In genomic region chr5:78260771-78261170, GRCh38 we compare ENCODE assay signal across 23 cellular contexts.
"Had no signal": no experiment of that assay in that cellular context is flagged by ENCODE, and none has a peak within 500 bp of the region (broad histone marks: within the 10 kb centered on the region; RNA-seq: fewer than 3 reads in every experiment).

No MANE protein-coding gene starts in this region.

- H3K4me3 ChIP-seq: adrenal gland, ascending aorta, esophagus squamous epithelium, gastrocnemius medialis, right atrium auricular region, spleen, tibial nerve had no signal

- H3K9me3 Mint-ChIP-seq: endodermal cell, natural killer cell had no signal

- H3K4me1 ChIP-seq: adrenal gland, ascending aorta, esophagus squamous epithelium, gastrocnemius medialis, right atrium auricular region, spleen, tibial nerve had no signal

- H3K27ac Mint-ChIP-seq: activated CD4-positive, alpha-beta T cell treated with anti-CD3 and anti-CD28 coated beads for 36 hours; activated naive CD8-positive, alpha-beta T cell treated with anti-CD3 and anti-CD28 coated beads for 36 hours; dendritic cell treated with granulocyte-macrophage colony-stimulating factor and Interleukin-4, amounts not matched to agents 40 ng/mL and 50 ng/mL, for 4 days; endodermal cell; natural killer cell had no signal

- H3K9me3 ChIP-seq: esophagus squamous epithelium, gastrocnemius medialis, right atrium auricular region had no signal

- H3K27ac ChIP-seq: adrenal gland, ascending aorta, brain microvascular endothelial cell, esophagus squamous epithelium, gastrocnemius medialis, right atrium auricular region, spleen, tibial nerve had no signal

- H3K4me3 Mint-ChIP-seq: activated CD4-positive, alpha-beta T cell treated with anti-CD3 and anti-CD28 coated beads for 36 hours; activated naive CD8-positive, alpha-beta T cell treated with anti-CD3 and anti-CD28 coated beads for 36 hours; dendritic cell treated with granulocyte-macrophage colony-stimulating factor and Interleukin-4, amounts not matched to agents 40 ng/mL and 50 ng/mL, for 4 days; endodermal cell; natural killer cell had no signal

- ATAC-seq: activated CD4-positive, alpha-beta T cell treated with anti-CD3 and anti-CD28 coated beads for 36 hours; gastrocnemius medialis; left cardiac atrium; left ventricle myocardium superior; natural killer cell had no signal

- H3K27me3 ChIP-seq: adrenal gland, ascending aorta, brain microvascular endothelial cell, esophagus squamous epithelium, gastrocnemius medialis, right atrium auricular region, spleen, tibial nerve had no signal

- H3K4me1 Mint-ChIP-seq: endodermal cell had no signal

- H3K36me3 Mint-ChIP-seq: natural killer cell had no signal

- DNase-seq: activated CD4-positive, alpha-beta T cell treated with anti-CD3 and anti-CD28 coated beads for 36 hours; activated CD4-positive, alpha-beta T cell treated with anti-CD3 and anti-CD28 coated beads, Interleukin-2, amount 50 U/mL, for 4 hours; activated CD4-positive, CD25-positive, alpha-beta regulatory T cell; activated effector memory CD4-positive, alpha-beta T cell treated with Interleukin-2 at 50 U/mL for 16 hours; activated naive CD4-positive, alpha-beta T cell treated with Interleukin-2 at 50 U/mL for 16 hours; activated naive CD8-positive, alpha-beta T cell treated with anti-CD3 and anti-CD28 coated beads for 36 hours; adrenal gland; brain microvascular endothelial cell; central memory CD4-positive, alpha-beta T cell; endodermal cell; esophagus squamous epithelium; gastrocnemius medialis; glutamatergic neuron; islet precursor cell; left cardiac atrium; left ventricle myocardium superior; natural killer cell; spleen; stimulated activated naive CD4-positive, alpha-beta T cell had no signal

- H3K27me3 Mint-ChIP-seq: activated CD4-positive, alpha-beta T cell treated with anti-CD3 and anti-CD28 coated beads for 36 hours; activated naive CD8-positive, alpha-beta T cell treated with anti-CD3 and anti-CD28 coated beads for 36 hours; dendritic cell treated with granulocyte-macrophage colony-stimulating factor and Interleukin-4, amounts not matched to agents 40 ng/mL and 50 ng/mL, for 4 days had no signal
